Comparison of ENCODE assay signal across 2 cellular contexts in the genomic region with DNA sequence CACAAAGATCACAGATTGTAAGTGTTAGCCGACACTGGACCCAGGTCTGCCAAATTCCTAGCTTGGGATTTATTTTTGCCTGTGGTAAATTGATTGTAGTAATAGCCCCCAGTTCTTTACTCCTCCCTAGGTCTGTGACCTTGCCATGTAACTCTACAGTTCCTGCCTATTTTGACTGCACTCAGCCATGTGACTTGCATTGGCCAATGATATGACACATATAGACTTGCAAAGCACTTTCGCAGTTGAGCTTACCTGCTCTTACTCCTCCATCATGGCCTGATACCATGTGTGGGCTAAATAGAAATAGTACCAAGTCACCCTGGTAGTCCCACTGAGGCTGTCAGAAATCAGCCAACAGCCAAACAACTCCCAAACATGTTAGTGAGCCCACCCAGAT.
A peak's percentile ranks its signal among the peaks of the same experiment; 100 is the strongest.
TF ChIP-seq lines count a peak whose summit lies in the region.

No MANE protein-coding gene starts in this region.

TF ChIP-seq in IMR-90, 13 proteins besides CTCF, POLR2A, EP300 and RAD21:
- TF ChIP-seq MAFK (IDR thresholded peaks at IDR 0.05; ENCODE audit: low read depth, low read length): no peak
- TF ChIP-seq RFX5 (IDR thresholded peaks at IDR 0.05; ENCODE audit: low read depth, low read length): no peak
- no peak for TF ChIP-seq MXI1 (IDR thresholded peaks at IDR 0.05; ENCODE audit: borderline replicate concordance, low read depth, low read length)
- TF ChIP-seq, protein P1, sequence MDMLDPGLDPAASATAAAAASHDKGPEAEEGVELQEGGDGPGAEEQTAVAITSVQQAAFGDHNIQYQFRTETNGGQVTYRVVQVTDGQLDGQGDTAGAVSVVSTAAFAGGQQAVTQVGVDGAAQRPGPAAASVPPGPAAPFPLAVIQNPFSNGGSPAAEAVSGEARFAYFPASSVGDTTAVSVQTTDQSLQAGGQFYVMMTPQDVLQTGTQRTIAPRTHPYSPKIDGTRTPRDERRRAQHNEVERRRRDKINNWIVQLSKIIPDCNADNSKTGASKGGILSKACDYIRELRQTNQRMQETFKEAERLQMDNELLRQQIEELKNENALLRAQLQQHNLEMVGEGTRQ (IDR thresholded peaks at IDR 0.05; ENCODE audit: low read depth, low read length): no peak
- TF ChIP-seq, protein P2, sequence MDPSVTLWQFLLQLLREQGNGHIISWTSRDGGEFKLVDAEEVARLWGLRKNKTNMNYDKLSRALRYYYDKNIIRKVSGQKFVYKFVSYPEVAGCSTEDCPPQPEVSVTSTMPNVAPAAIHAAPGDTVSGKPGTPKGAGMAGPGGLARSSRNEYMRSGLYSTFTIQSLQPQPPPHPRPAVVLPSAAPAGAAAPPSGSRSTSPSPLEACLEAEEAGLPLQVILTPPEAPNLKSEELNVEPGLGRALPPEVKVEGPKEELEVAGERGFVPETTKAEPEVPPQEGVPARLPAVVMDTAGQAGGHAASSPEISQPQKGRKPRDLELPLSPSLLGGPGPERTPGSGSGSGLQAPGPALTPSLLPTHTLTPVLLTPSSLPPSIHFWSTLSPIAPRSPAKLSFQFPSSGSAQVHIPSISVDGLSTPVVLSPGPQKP (IDR thresholded peaks at IDR 0.05; ENCODE audit: borderline replicate concordance, low read depth, low read length): no peak
- no peak for TF ChIP-seq NFE2L2 (IDR thresholded peaks at IDR 0.05; ENCODE audit: low read depth, low read length)
- TF ChIP-seq RCOR1 (IDR thresholded peaks at IDR 0.05; ENCODE audit: insufficient replicate concordance, low read length): no peak
- no peak for TF ChIP-seq CEBPB (IDR thresholded peaks at IDR 0.05; ENCODE audit: low read depth, low read length)
- no peak for TF ChIP-seq MAZ (IDR thresholded peaks at IDR 0.05; ENCODE audit: borderline replicate concordance, low read depth, low read length)
- no peak for TF ChIP-seq CHD1 (IDR thresholded peaks at IDR 0.05; ENCODE audit: low read depth, low read length)
TF ChIP-seq in IMR-90: peak in this region for 0.

TF ChIP-seq in K562, 482 proteins besides CTCF, POLR2A, EP300 and RAD21:
- TF ChIP-seq, protein P3, sequence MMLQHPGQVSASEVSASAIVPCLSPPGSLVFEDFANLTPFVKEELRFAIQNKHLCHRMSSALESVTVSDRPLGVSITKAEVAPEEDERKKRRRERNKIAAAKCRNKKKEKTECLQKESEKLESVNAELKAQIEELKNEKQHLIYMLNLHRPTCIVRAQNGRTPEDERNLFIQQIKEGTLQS (IDR thresholded peaks at IDR 0.05): no peak
- TF ChIP-seq, protein P3 (CRISPR knock-in tag; conservative IDR thresholded peaks at IDR 0.05): no peak
- TF ChIP-seq, protein P4, sequence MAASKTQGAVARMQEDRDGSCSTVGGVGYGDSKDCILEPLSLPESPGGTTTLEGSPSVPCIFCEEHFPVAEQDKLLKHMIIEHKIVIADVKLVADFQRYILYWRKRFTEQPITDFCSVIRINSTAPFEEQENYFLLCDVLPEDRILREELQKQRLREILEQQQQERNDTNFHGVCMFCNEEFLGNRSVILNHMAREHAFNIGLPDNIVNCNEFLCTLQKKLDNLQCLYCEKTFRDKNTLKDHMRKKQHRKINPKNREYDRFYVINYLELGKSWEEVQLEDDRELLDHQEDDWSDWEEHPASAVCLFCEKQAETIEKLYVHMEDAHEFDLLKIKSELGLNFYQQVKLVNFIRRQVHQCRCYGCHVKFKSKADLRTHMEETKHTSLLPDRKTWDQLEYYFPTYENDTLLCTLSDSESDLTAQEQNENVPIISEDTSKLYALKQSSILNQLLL (CRISPR knock-in tag; IDR thresholded peaks at IDR 0.05; ENCODE audit: borderline replicate concordance): no peak
- TF ChIP-seq, protein P1 (CRISPR knock-in tag; IDR thresholded peaks at IDR 0.05): peak; percentile 62
- TF ChIP-seq RB1 (IDR thresholded peaks at IDR 0.05; ENCODE audit: low read depth) (no peak), MEF2A (IDR thresholded peaks at IDR 0.05; ENCODE audit: control insufficient read depth, low read depth, low read length) (no peak), GABPA (tag; conservative IDR thresholded peaks at IDR 0.05; ENCODE audit: low read depth) (no peak)
- TF ChIP-seq, protein P5, sequence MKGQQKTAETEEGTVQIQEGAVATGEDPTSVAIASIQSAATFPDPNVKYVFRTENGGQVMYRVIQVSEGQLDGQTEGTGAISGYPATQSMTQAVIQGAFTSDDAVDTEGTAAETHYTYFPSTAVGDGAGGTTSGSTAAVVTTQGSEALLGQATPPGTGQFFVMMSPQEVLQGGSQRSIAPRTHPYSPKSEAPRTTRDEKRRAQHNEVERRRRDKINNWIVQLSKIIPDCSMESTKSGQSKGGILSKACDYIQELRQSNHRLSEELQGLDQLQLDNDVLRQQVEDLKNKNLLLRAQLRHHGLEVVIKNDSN (CRISPR knock-in tag; IDR thresholded peaks at IDR 0.05): peak; percentile 83
